Comparison of ENCODE assay signal across 8 cellular contexts in the genomic region with DNA sequence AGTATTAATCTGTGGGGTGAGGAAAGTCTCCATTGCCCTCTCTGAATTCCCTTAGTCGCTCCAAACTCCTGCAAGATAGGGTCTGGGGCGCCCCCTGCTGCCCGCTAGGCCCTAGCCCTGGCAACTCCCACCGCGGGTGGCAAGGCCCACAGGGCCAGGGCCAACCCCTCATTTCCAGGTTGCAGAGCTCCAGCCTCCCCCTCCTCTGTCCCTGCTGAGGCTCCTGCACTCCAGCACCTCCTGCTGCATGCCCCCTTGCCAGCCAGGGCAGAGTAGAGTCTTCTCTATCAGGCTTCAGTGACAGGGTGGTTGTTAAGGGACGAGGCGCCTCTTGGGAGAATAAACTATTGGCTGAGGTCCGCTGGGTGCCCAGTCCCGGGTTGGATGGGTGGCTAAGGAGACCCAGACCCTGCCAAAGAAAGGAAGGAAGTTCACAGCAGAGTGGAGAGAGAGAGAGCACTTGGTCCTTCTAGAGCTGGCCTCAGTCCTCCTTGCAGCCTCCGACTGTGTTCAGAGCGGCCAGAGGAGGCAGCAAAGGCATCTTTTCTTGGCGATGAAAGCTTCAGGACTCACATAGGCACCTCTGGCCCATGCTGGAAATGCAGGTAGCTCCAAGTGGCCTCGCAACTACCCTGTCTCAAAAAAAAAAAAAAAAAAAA. TPM values are rescaled to one million over a fixed set of nuclear protein-coding genes. Genes with fewer than 3 reads are reported as not detected.
DNase-seq lines count a peak whose midpoint lies in the region; ATAC-seq and TF ChIP-seq lines count a peak whose summit lies in the region.

No MANE protein-coding gene starts in this region.

- peak overlapping the region; percentile 26 for H3K4me3 Mint-ChIP-seq in Calu3 (ENCODE audit: low read depth, unreplicated experiment)

- no peak overlapping the region for H3K27ac ChIP-seq in IMR-90 (ENCODE audit: insufficient read depth, low read length)
- peak overlapping the region in 1 of 4 donors; percentile 2 for H3K27ac ChIP-seq in gastroesophageal sphincter

- TF ChIP-seq POLR2A in IMR-90 (IDR thresholded peaks at IDR 0.05; ENCODE audit: low read depth, low read length) (no peak), gastroesophageal sphincter (IDR thresholded peaks at IDR 0.05) (no peak)

- no peak overlapping the region for H2AK5ac ChIP-seq in IMR-90 (ENCODE audit: low read depth, low read length)

- H3K4me3 ChIP-seq in IMR-90 (ENCODE audit: insufficient read depth, low read depth, low read length) (no peak overlapping the region), gastroesophageal sphincter (peak overlapping the region in 1 of 2 donors; percentile 12)

- TF ChIP-seq CTCF in Calu3 (IDR thresholded peaks at IDR 0.05; ENCODE audit: unreplicated experiment) (peak; percentile 90), IMR-90 (conservative IDR thresholded peaks at IDR 0.05; ENCODE audit: low read depth, low read length) (peak; percentile 89), gastroesophageal sphincter (IDR thresholded peaks at IDR 0.05) (peak; percentile 69 to 89 (median 71)), omental fat pad (IDR thresholded peaks at IDR 0.05) (peak in 1 of 3 donors; percentile 6)

- no peak overlapping the region for H4K91ac ChIP-seq in IMR-90 (ENCODE audit: insufficient read depth, low read depth, low read length)

- H3K4me1 ChIP-seq in IMR-90 (ENCODE audit: control insufficient read depth, insufficient read depth, low read length) = peaks cover 3% of the 10 kb centered on the region; the same call in 1 of the 2 replicates
- H3K4me1 ChIP-seq in gastroesophageal sphincter = peaks cover 0 to 32% (median 9%) of the 10 kb centered on the region in 3 donors

- dilution Hi-C loops in IMR-90 (cut with HindIII; ENCODE audit: low sequenced_read_pairs, unreplicated experiment) = no loop called here

- no peaks in the 10 kb centered on the region for H3K27me3 Mint-ChIP-seq in Calu3 (ENCODE audit: unreplicated experiment)

- CTCF ChIA-PET in Calu3 (lab: Charles Lee) (interaction anchor here (0.5 to 2.1 kb wide), 48 partner anchors 9 to 560 kb away, joined by 3 to 28 read pairs (median 4); a partner anchor contains a TSS), IMR-90 (lab: Yijun Ruan, JAX) (interaction anchor here (0.5 to 1.8 kb wide), 26 partner anchors 9 to 412 kb away, joined by 3 to 17 read pairs (median 4); no protein-coding TSS in a partner anchor)

- ATAC-seq in GM21381 (IDR thresholded peaks at IDR 0.05; ENCODE audit: unreplicated experiment) (peak; percentile 60), IMR-90 (ENCODE audit: low read depth) (peak; percentile 98), gastroesophageal sphincter (peak; percentile 88), omental fat pad (ENCODE audit: low FRiP score) (peak; percentile 89)

- no peak overlapping the region for H3K9ac ChIP-seq in IMR-90 (ENCODE audit: low read depth, low read length)

- no peak overlapping the region for H2BK5ac ChIP-seq in IMR-90 (ENCODE audit: low read depth, low read length, poor library complexity, severe bottlenecking)

- BruUV-seq in Calu3 (replicated peaks; lab: Mats Ljungman, UMichigan) (no TSS peak), IMR-90 (replicated peaks; lab: Mats Ljungman, UMichigan) (no TSS peak)

- 21% methylated on average over 7 of the region's 13 CpGs; no CpG with 5 or more reads in 1 of the 2 experiments for WGBS in IMR-90 (ENCODE audit: extremely low coverage in 2 of 2, insufficient read length in 1 of 2), 2 experiments
- WGBS in gastroesophageal sphincter (ENCODE audit: low coverage in 1 of 2), 2 donors = 8% methylated on average over 11 of the region's 13 CpGs; no CpG with 5 or more reads in 1 of the 2 donors

- peaks cover 31% of the 10 kb centered on the region for H3K36me3 Mint-ChIP-seq in Calu3 (ENCODE audit: insufficient read depth, unreplicated experiment)

- TF ChIP-seq EP300 in gastroesophageal sphincter (IDR thresholded peaks at IDR 0.05) = no peak

- peak overlapping the region; percentile 93 for H2AFZ ChIP-seq in IMR-90 (replicated peaks; ENCODE audit: low read length, poor library complexity)

- H4K5ac ChIP-seq in IMR-90 (ENCODE audit: low read depth, low read length) = no peak overlapping the region

- H2BK15ac ChIP-seq in IMR-90 (ENCODE audit: low read depth, low read length) = no peak overlapping the region

- H3K4ac ChIP-seq in IMR-90 (ENCODE audit: low read depth, low read length) = peak overlapping the region; percentile 19; the same call in 1 of the 2 replicates

- no peaks in the 10 kb centered on the region for H3K79me1 ChIP-seq in IMR-90 (ENCODE audit: low read depth in 1 of 2, low read length in 2 of 2)

- H2BK120ac ChIP-seq in IMR-90 (ENCODE audit: low read depth, low read length) = no peak overlapping the region

- no peak overlapping the region for H3K18ac ChIP-seq in IMR-90 (ENCODE audit: low read depth, low read length)

- no peak overlapping the region for H3K4me2 ChIP-seq in IMR-90 (ENCODE audit: low read depth, low read length)

- TF ChIP-seq RAD21 in IMR-90 (IDR thresholded peaks at IDR 0.05; ENCODE audit: low read length) = peak; percentile 89

- no peak overlapping the region for H3K14ac ChIP-seq in IMR-90 (replicated peaks; ENCODE audit: low read depth, low read length)

- H2AK9ac ChIP-seq in IMR-90 (replicated peaks; ENCODE audit: low read depth, low read length, poor library complexity) = peak overlapping the region; percentile 68

- H3K9me3 Mint-ChIP-seq in Calu3 (ENCODE audit: low read depth, unreplicated experiment) = no peaks in the 10 kb centered on the region

- intact Hi-C loops in Calu3 (cut with micrococcal nuclease; ENCODE audit: unreplicated experiment) (loop anchor here (2.0 kb wide), 3 partner anchors 60 to 402 kb away; no protein-coding TSS in a partner anchor), IMR-90 (cut with micrococcal nuclease) (loop anchor here (1.0 to 5.0 kb wide), 3 partner anchors 195 to 402 kb away; no protein-coding TSS in a partner anchor)

- peaks cover 29% of the 10 kb centered on the region for H3K4me1 Mint-ChIP-seq in Calu3 (ENCODE audit: low read depth, unreplicated experiment)

- in situ Hi-C loops in IMR-90 (cut with MboI; ENCODE audit: low sequenced_read_pairs) = loop anchor here (10.0 kb wide), 1 partner anchor 402 kb away; no protein-coding TSS in a partner anchor

- peaks cover 6% of the 10 kb centered on the region; the same call in 1 of the 2 replicates for H3K9me1 ChIP-seq in IMR-90 (ENCODE audit: insufficient read depth, low read length)

- H3K27ac Mint-ChIP-seq in Calu3 (ENCODE audit: unreplicated experiment) = no peak overlapping the region

- peak overlapping the region in 1 of 2 experiments; percentile 76; a peak in 2 of 4 replicates for H4K8ac ChIP-seq in IMR-90 (ENCODE audit: low read depth in 2 of 2, low read length in 2 of 2)

- H3K36me3 ChIP-seq in IMR-90 (ENCODE audit: control insufficient read depth, insufficient read depth, low read length) (no peaks in the 10 kb centered on the region), gastroesophageal sphincter (no peaks in the 10 kb centered on the region)

- no peak overlapping the region for H3K56ac ChIP-seq in IMR-90 (ENCODE audit: extremely low read depth, insufficient read depth, low read length)

- H2BK20ac ChIP-seq in IMR-90 (ENCODE audit: low read depth, low read length) = no peak overlapping the region

- DNase-seq in Calu3 (peak; percentile 97), IMR-90 (peak; percentile 71), SIG-M5 (lab: John Stamatoyannopoulos, UW) (peak; percentile 38), omental fat pad (ENCODE audit: low spot score) (peak; percentile 86), superior temporal gyrus (ENCODE audit: extremely low spot score) (peak; percentile 77)
- DNase-seq in activated effector memory CD4-positive, alpha-beta T cell treated with Interleukin-2 at 50 U/mL for 16 hours = peak; percentile 67

- H3K9me3 ChIP-seq in IMR-90 (ENCODE audit: control insufficient read depth, insufficient read depth, low read length) = no peaks in the 10 kb centered on the region
- no peaks in the 10 kb centered on the region for H3K9me3 ChIP-seq in gastroesophageal sphincter

- no peak overlapping the region for H3K23ac ChIP-seq in IMR-90 (ENCODE audit: low read depth, low read length)

- POLR2A ChIA-PET in IMR-90 (lab: Charles Lee; ENCODE audit: unreplicated experiment) = interaction anchor here (0.7 kb wide), 1 partner anchor 359 kb away, joined by 3 read pairs; no protein-coding TSS in a partner anchor

- H4K20me1 ChIP-seq in IMR-90 (ENCODE audit: insufficient read depth, low read length) = no peaks in the 10 kb centered on the region

- H3K27me3 ChIP-seq in IMR-90 (ENCODE audit: control insufficient read depth, insufficient read depth, low read length) (no peaks in the 10 kb centered on the region), gastroesophageal sphincter (no peaks in the 10 kb centered on the region)

TF ChIP-seq in IMR-90, 13 proteins besides CTCF, POLR2A, EP300 and RAD21:
- TF ChIP-seq BHLHE40 (IDR thresholded peaks at IDR 0.05; ENCODE audit: low read depth, low read length) = no peak
- TF ChIP-seq SMC3 (IDR thresholded peaks at IDR 0.05; ENCODE audit: low read depth, low read length) = peak; percentile 87

RNA-seq across cellular contexts. Expression of a gene that starts 45.6 kb away (rescaled TPM):
- total RNA-seq in Calu3 (2022) = 86.9 and 95.4 TPM in 2 replicates
- 66.0 and 164 TPM in 2 replicates for total RNA-seq in IMR-90 (2012; rRNA removed)
- 40.2 and 44.6 TPM in 2 replicates for polyA plus RNA-seq in IMR-90 (2012; rRNA removed)
- polyA plus RNA-seq in IMR-90 (2012; cell fraction: cytosol; rRNA removed) = 4.3 and 7.1 TPM in 2 replicates
- polyA plus RNA-seq in IMR-90 (2012; cell fraction: nucleus; rRNA removed; ENCODE audit: low replicate concordance) = 4.4 and 10.6 TPM in 2 replicates
- total RNA-seq in gastroesophageal sphincter = 10 to 100 TPM; 40.1 to 45.0 (median 41.8) TPM
- 10 to 100 TPM; 29.9 to 55.0 (median 48.4) TPM for total RNA-seq in omental fat pad

Comparison
In these comparisons a context has a peak if more than half of its experiments do, and no peak if none do; other contexts are left out.
1. DNase-seq: peak in every context shown above with its lines; median percentile 97 in Calu3; 86 in omental fat pad; 77 in superior temporal gyrus; 71 in IMR-90; 67 in activated effector memory CD4-positive, alpha-beta T cell treated with Interleukin-2 at 50 U/mL for 16 hours; 38 in SIG-M5.